ENCODE assay signal across 8 cellular contexts in the genomic region with DNA sequence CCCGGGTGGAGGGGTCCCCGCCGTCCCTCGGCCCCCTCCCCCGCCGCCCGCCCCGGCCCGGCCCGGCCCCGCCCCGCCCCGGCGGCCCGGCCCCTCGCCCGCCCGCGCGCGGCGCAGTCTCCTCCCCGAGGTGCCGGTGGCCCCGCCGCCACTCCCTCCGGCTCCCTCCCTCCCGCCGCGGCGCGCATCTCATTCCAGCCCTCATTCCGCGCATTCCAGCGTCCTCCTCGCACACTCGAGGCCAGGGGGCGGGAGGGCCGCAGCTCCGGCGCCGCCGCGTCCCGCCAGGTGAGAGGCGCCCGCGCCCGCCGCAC. TPM values are rescaled to one million over a fixed set of nuclear protein-coding genes. Genes with fewer than 3 reads are reported as not detected.
DNase-seq lines count a peak whose midpoint lies in the region; ATAC-seq, FAIRE-seq and TF ChIP-seq lines count a peak whose summit lies in the region.

A gene (plus strand): TSS at position 204 of the 314 bp plus-strand sequence.

- in situ Hi-C loops in ACHN (cut with HindIII; ENCODE audit: low pct_ligation_motif_present, low pct_unique_long_range_greater_than_20kb, low sequenced_read_pairs) = no loop called here

- no peak for TF ChIP-seq CTCF in MCF 10A (IDR thresholded peaks at IDR 0.05; ENCODE audit: unreplicated experiment)

- POLR2A ChIA-PET in MCF 10A (lab: Yijun Ruan, JAX) = interaction anchor here (1.0 to 1.2 kb wide), 4 partner anchors 14 to 81 kb away, joined by 3 to 6 read pairs (median 5); a partner anchor contains a TSS

- CTCF ChIA-PET in MCF 10A (lab: Yijun Ruan, JAX) = interaction anchor here (1.2 kb wide), 2 partner anchors 43 to 105 kb away, joined by 3 to 5 read pairs; no protein-coding TSS in a partner anchor

- intact Hi-C loops in MCF 10A (cut with micrococcal nuclease) = no loop called here

- no peak for FAIRE-seq in GM12892 (lab: Jason Lieb, UNC)

- TF ChIP-seq POLR2A in GM12892 (IDR thresholded peaks at IDR 0.05; ENCODE audit: low read depth, low read length) = no peak

- no peaks in the 10 kb centered on the region for H3K9me3 Mint-ChIP-seq in MCF 10A (ENCODE audit: unreplicated experiment)
- H3K9me3 Mint-ChIP-seq in immature natural killer cell = no peaks in the 10 kb centered on the region

- no peaks in the 10 kb centered on the region for H3K27me3 Mint-ChIP-seq in MCF 10A (ENCODE audit: insufficient read depth, unreplicated experiment)
- peaks cover 11 to 27% (median 17%) of the 10 kb centered on the region in 3 donors for H3K27me3 Mint-ChIP-seq in immature natural killer cell (ENCODE audit: low read depth in 3 of 3)

- DNase-seq in ACHN (peak; percentile 97), GM12892 (ENCODE audit: insufficient read length) (peak; percentile 48), NCI-H82 (lab: John Stamatoyannopoulos, UW) (peak; percentile 89), MCF 10A (ENCODE audit: unreplicated experiment) (peak; percentile 75), immature natural killer cell (no peak), NCI-H1048 (lab: John Stamatoyannopoulos, UW) (no peak)
- DNase-seq in stimulated activated CD4-positive, alpha-beta T cell treated with anti-CD3 and anti-CD28 coated beads, Interleukin-4, amount 100 ng/mL, for 1 hour = peak; percentile 16

- H3K36me3 Mint-ChIP-seq in MCF 10A (ENCODE audit: insufficient read depth, unreplicated experiment) (peaks cover 14% of the 10 kb centered on the region), immature natural killer cell (peaks cover 0 to 3% (median 0%) of the 10 kb centered on the region in 3 donors)

- no TSS peak for BruUV-seq in MCF 10A (replicated peaks; lab: Mats Ljungman, UMichigan)

- H3K4me3 Mint-ChIP-seq in MCF 10A (ENCODE audit: unreplicated experiment) = peak within 1 kb of the TSS; percentile 82
- H3K4me3 Mint-ChIP-seq in immature natural killer cell = peak within 1 kb of the TSS in 4 of 5 donors; percentile 22 to 70 (median 61)

- H3K27ac Mint-ChIP-seq in MCF 10A (ENCODE audit: low read depth, unreplicated experiment) (peak within 1 kb of the TSS; percentile 69), immature natural killer cell (no peak within 1 kb of the TSS)

- no peak for ATAC-seq in GM21381 (IDR thresholded peaks at IDR 0.05; ENCODE audit: unreplicated experiment)

- H3K4me1 Mint-ChIP-seq in MCF 10A (ENCODE audit: insufficient read depth, unreplicated experiment) (peaks cover 14% of the 10 kb centered on the region), immature natural killer cell (peaks cover 9 to 11% of the 10 kb centered on the region in 2 donors)

RNA-seq across cellular contexts. Expression of the gene that starts here (rescaled TPM):
- 0.45 TPM for polyA plus RNA-seq in GM12892 (2012; ENCODE audit: missing spikeins)
- total RNA-seq in MCF 10A (2022) = 17.5 and 33.8 TPM in 2 replicates
- polyA plus RNA-seq in immature natural killer cell = not detected

Comparison
In these comparisons a context has a peak if more than half of its experiments do, and no peak if none do; other contexts are left out.
1. DNase-seq: peak in ACHN (single experiment), GM12892 (single experiment), NCI-H82 (single experiment), MCF 10A (single experiment) and stimulated activated CD4-positive, alpha-beta T cell treated with anti-CD3 and anti-CD28 coated beads, Interleukin-4, amount 100 ng/mL, for 1 hour (single experiment); none in immature natural killer cell (0 of 3) and NCI-H1048 (single experiment).